ENCODE assay signal across 16 cellular contexts in the genomic region with DNA sequence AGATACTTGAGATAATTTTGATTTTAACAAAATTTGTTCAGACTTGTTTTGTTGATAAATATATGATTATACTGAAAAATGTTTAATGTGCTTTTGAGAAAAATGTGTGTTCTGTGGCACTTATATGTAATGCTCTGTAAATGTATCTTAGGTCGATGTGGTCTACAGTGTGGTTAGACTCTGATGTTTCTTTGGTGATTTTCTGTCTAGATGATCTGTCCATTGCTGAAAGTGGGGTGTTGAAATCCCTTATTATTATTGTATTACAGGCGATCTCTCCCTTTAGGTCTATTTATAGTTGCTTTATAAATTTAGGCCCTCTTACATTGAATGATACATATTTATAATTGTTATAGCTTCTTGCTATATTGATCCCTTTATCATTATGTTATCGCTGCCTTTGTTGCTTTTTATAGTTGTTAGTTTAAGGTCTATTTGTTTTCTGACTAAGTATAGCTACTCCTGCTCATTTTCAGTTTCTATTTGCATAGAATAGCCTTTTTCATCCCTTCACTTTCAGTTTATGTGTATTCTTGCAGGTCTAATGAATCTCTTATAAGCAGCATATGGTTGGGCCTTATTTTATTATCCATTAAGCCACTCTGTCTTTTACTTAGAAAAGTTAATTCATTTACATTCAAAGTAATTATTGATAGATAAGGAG.
A peak's percentile ranks its signal among the peaks of the same experiment; 100 is the strongest.
DNase-seq lines count a peak whose midpoint lies in the region; ATAC-seq and TF ChIP-seq lines count a peak whose summit lies in the region.
"Had no signal": no experiment of that assay in that cellular context is flagged by ENCODE, and none has a peak within 500 bp of the region (broad histone marks: within the 10 kb centered on the region; RNA-seq: fewer than 3 reads in every experiment).

No MANE protein-coding gene starts in this region.

- no peaks in the 10 kb centered on the region for H3K4me1 Mint-ChIP-seq in CD4-positive, alpha-beta T cell (ENCODE audit: low read depth)
- H3K4me1 Mint-ChIP-seq: stimulated activated memory B cell treated with anti-CD40 and anti-IgM and Interleukin-4, amounts not matched to agents 10 μg/mL and 1 μg/mL and 100 μg/mL, for 72 hours had no signal

- H3K27me3 ChIP-seq in CD4-positive, alpha-beta T cell (ENCODE audit: control insufficient read depth, insufficient read depth, low read length): no peaks in the 10 kb centered on the region

- ATAC-seq in GM19438 (IDR thresholded peaks at IDR 0.05; ENCODE audit: low read depth, unreplicated experiment) (peak; percentile 98), HG02763 (IDR thresholded peaks at IDR 0.05; ENCODE audit: unreplicated experiment) (peak; percentile 97), HG03439 (IDR thresholded peaks at IDR 0.05; ENCODE audit: unreplicated experiment) (peak; percentile 99)
- ATAC-seq in CD4-positive, alpha-beta T cell (ENCODE audit: poor library complexity): no peak
- ATAC-seq: stimulated activated memory B cell treated with anti-CD40 and anti-IgM and Interleukin-4, amounts not matched to agents 10 μg/mL and 1 μg/mL and 100 μg/mL, for 72 hours had no signal

- H3K27me3 Mint-ChIP-seq in CD4-positive, alpha-beta T cell: no peaks in the 10 kb centered on the region
- H3K27me3 Mint-ChIP-seq: stimulated activated memory B cell treated with anti-CD40 and anti-IgM and Interleukin-4, amounts not matched to agents 10 μg/mL and 1 μg/mL and 100 μg/mL, for 72 hours had no signal

- no peak overlapping the region for H3K27ac Mint-ChIP-seq in CD4-positive, alpha-beta T cell
- H3K27ac Mint-ChIP-seq: activated CD4-positive, alpha-beta memory T cell treated with anti-CD3 and anti-CD28 coated beads for 36 hours; stimulated activated memory B cell treated with anti-CD40 and anti-IgM and Interleukin-4, amounts not matched to agents 10 μg/mL and 1 μg/mL and 100 μg/mL, for 72 hours had no signal

- DNase-seq in GM13977 (ENCODE audit: low spot score): peak; percentile 27
- no peak for DNase-seq in CD4-positive, alpha-beta T cell
- no peak for DNase-seq in GM03348 (ENCODE audit: low spot score)
- DNase-seq in LoVo (ENCODE audit: low spot score): no peak
- DNase-seq in SHP77 (lab: John Stamatoyannopoulos, UW): no peak
- DNase-seq: activated CD4-positive, alpha-beta memory T cell treated with anti-CD3 and anti-CD28 coated beads for 36 hours; GF-D8; NCI-H1092 treated with DMSO at 0.1 percent for 48 hours; NCI-H748 treated with DMSO at 0.1 percent for 48 hours; occipital lobe; stimulated activated CD4-positive, alpha-beta T cell treated with anti-CD3 and anti-CD28 coated beads, Interleukin-15, amount 100 ng/mL, for 24 hours; SW 1271 had no signal

- POLR2A ChIA-PET in CD4-positive, alpha-beta T cell (lab: Charles Lee): no interaction called here

- in situ Hi-C loops in GM13977 (cut with MboI; ENCODE audit: low pct_unique_long_range_greater_than_20kb, low sequenced_read_pairs, unreplicated experiment): no loop called here

- H3K27ac ChIP-seq in CD4-positive, alpha-beta T cell (ENCODE audit: low read depth, low read length): no peak overlapping the region

- no peak for TF ChIP-seq CTCF in GM13977 (IDR thresholded peaks at IDR 0.05; ENCODE audit: extremely low read depth, insufficient read depth, missing control alignments)
- no peak for TF ChIP-seq CTCF in CD4-positive, alpha-beta T cell (IDR thresholded peaks at IDR 0.05)

- intact Hi-C loops in CD4-positive, alpha-beta T cell (cut with DNase I, micrococcal nuclease): no loop called here

- CTCF ChIA-PET in CD4-positive, alpha-beta T cell (lab: Charles Lee): no interaction called here

- no peak overlapping the region for H3K4me3 Mint-ChIP-seq in CD4-positive, alpha-beta T cell
- H3K4me3 Mint-ChIP-seq: activated CD4-positive, alpha-beta memory T cell treated with anti-CD3 and anti-CD28 coated beads for 36 hours; stimulated activated memory B cell treated with anti-CD40 and anti-IgM and Interleukin-4, amounts not matched to agents 10 μg/mL and 1 μg/mL and 100 μg/mL, for 72 hours had no signal

- H3K36me3 Mint-ChIP-seq in CD4-positive, alpha-beta T cell (ENCODE audit: low read depth): no peaks in the 10 kb centered on the region
- H3K36me3 Mint-ChIP-seq: stimulated activated memory B cell treated with anti-CD40 and anti-IgM and Interleukin-4, amounts not matched to agents 10 μg/mL and 1 μg/mL and 100 μg/mL, for 72 hours had no signal

- H3K9me3 Mint-ChIP-seq in CD4-positive, alpha-beta T cell: no peaks in the 10 kb centered on the region

- no peaks in the 10 kb centered on the region for H3K9me3 ChIP-seq in CD4-positive, alpha-beta T cell (ENCODE audit: control insufficient read depth, low read length)
